Comparison of ENCODE assay signal across 8 cellular contexts in the genomic region with DNA sequence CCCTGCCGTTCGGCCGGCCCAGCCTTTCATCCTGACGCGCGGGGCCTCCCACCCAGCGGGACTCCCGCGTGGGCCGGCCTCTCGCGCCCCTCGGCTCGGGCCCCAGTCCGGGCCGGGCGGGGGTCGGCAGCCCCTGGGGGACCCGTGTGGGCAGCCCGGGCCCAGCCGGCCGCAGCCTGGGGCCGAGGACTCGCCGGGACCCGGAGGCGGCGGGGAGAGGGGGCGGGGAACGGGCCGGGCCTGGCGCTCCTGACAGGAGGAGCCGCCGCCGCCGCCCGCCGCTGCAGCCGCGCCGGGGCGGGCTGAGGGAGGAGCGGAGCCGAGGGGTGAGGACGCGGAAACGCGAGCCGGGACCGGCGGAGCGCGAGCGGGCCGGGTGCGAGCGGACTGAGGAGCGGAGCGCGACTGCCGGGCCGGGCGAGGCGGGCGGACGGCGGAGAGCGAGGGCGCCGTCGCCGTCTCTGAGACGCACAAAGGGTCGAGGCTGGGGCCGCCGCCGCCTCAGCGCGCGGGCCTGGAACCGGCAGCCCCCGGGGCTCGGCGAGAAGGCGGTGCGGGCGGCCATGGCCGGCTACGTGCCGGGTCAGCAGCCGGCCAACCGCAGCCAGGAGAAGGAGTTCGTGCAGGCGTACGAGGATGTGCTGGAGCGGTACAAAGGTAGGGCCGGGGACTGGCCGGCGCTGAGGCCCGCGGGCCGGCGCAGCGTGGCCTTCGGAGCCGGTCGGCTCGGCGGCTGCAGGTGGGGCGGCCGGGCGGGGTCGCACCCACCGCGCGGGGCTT.
DNase-seq lines count a peak whose midpoint lies in the region; ATAC-seq, FAIRE-seq and TF ChIP-seq lines count a peak whose summit lies in the region.

No MANE protein-coding gene starts in this region.

- H3K36me3 ChIP-seq in Caco-2 (ENCODE audit: control insufficient read depth, insufficient read depth, low read length): no peaks in the 10 kb centered on the region
- no peaks in the 10 kb centered on the region for H3K36me3 ChIP-seq in H1 (ENCODE audit: control insufficient read depth in 2 of 4, insufficient read depth in 4 of 4, low read length in 3 of 4)
- no peaks in the 10 kb centered on the region for H3K36me3 ChIP-seq in mesendoderm (ENCODE audit: control insufficient read depth, insufficient read depth, low read length)

- H3K4me3 ChIP-seq in Caco-2 (ENCODE audit: low read depth, low read length) (peak overlapping the region; percentile 72), H1 (ENCODE audit: extremely low read depth in 1 of 4, insufficient read depth in 2 of 4, low read depth in 3 of 4, low read length in 4 of 4) (peak overlapping the region; percentile 84 to 94 (median 92)), mesendoderm (ENCODE audit: low read length) (peak overlapping the region; percentile 82)

- H3K79me2 ChIP-seq in H1 (ENCODE audit: control insufficient read depth in 1 of 2, insufficient read depth in 2 of 2, low read length in 2 of 2) (peaks cover 16 to 64% of the 10 kb centered on the region in 2 experiments), mesendoderm (ENCODE audit: control insufficient read depth, insufficient read depth, low read length) (peaks cover 34% of the 10 kb centered on the region)

- peak overlapping the region; percentile 86 for H3K27ac ChIP-seq in H1 (ENCODE audit: low read depth, low read length)
- H3K27ac ChIP-seq in mesendoderm (ENCODE audit: low read depth, low read length): peak overlapping the region; percentile 96

- no peak overlapping the region for H2BK15ac ChIP-seq in H1 (ENCODE audit: low read length)
- no peak overlapping the region for H2BK15ac ChIP-seq in mesendoderm (replicated peaks; ENCODE audit: low read depth)

- intact Hi-C loops in Caco-2 (cut with micrococcal nuclease; ENCODE audit: unreplicated experiment): no loop called here
- intact Hi-C loops in activated CD8-positive, alpha-beta T cell treated with anti-CD3 and anti-CD28 coated beads for 36 hours (cut with micrococcal nuclease): no loop called here

- H2BK12ac ChIP-seq in H1 (ENCODE audit: low read depth, low read length): no peak overlapping the region; the same call in 1 of the 2 replicates

- H3K9me3 Mint-ChIP-seq in Caco-2 (ENCODE audit: unreplicated experiment): no peaks in the 10 kb centered on the region
- no peaks in the 10 kb centered on the region for H3K9me3 Mint-ChIP-seq in activated CD8-positive, alpha-beta T cell treated with anti-CD3 and anti-CD28 coated beads for 36 hours

- no peak for FAIRE-seq in H1 (lab: Jason Lieb, UNC)

- H2BK5ac ChIP-seq in H1 (ENCODE audit: low read depth, low read length) (peak overlapping the region; percentile 53; the same call in 1 of the 2 replicates), mesendoderm (ENCODE audit: low read length) (peak overlapping the region; percentile 74)

- TF ChIP-seq CTCF in Caco-2 (IDR thresholded peaks at IDR 0.05; ENCODE audit: insufficient read depth in 1 of 2, low read depth in 1 of 2, low read length in 1 of 2, severe bottlenecking in 1 of 2, unreplicated experiment in 1 of 2): no peak
- TF ChIP-seq CTCF in activated CD8-positive, alpha-beta T cell treated with anti-CD3 and anti-CD28 coated beads for 36 hours (IDR thresholded peaks at IDR 0.05): no peak
- TF ChIP-seq CTCF in H1 (IDR thresholded peaks at IDR 0.05; ENCODE audit: control extremely low read depth in 1 of 3, insufficient read depth in 1 of 3, low read depth in 1 of 3, low read length in 3 of 3): no peak

- ATAC-seq in GM21576 (IDR thresholded peaks at IDR 0.05; ENCODE audit: unreplicated experiment) (peak; percentile 41), HG03571 (IDR thresholded peaks at IDR 0.05; ENCODE audit: unreplicated experiment) (no peak)
- peak; percentile 68 for ATAC-seq in activated CD8-positive, alpha-beta T cell treated with anti-CD3 and anti-CD28 coated beads for 36 hours

- H3K9ac ChIP-seq in H1 (replicated peaks in 1 of 4; ENCODE audit: extremely low read depth in 1 of 4, low read depth in 3 of 4, low read length in 3 of 4): peak overlapping the region; percentile 88 to 98 (median 92)
- H3K9ac ChIP-seq in mesendoderm (ENCODE audit: low read length): peak overlapping the region; percentile 84

- H3K27ac Mint-ChIP-seq in Caco-2 (ENCODE audit: unreplicated experiment): peak overlapping the region; percentile 81
- H3K27ac Mint-ChIP-seq in activated CD8-positive, alpha-beta T cell treated with anti-CD3 and anti-CD28 coated beads for 36 hours: no peak overlapping the region

- no peaks in the 10 kb centered on the region for H3K27me3 Mint-ChIP-seq in Caco-2 (ENCODE audit: insufficient read depth, unreplicated experiment)
- H3K27me3 Mint-ChIP-seq in activated CD8-positive, alpha-beta T cell treated with anti-CD3 and anti-CD28 coated beads for 36 hours: peaks cover 7% of the 10 kb centered on the region

- WGBS in H1 (ENCODE audit: extremely low coverage in 1 of 2, insufficient coverage in 1 of 2, insufficient read length in 1 of 2, insufficient replicate concordance in 2 of 2, low coverage in 1 of 2, low lambda C conversion rate in 2 of 2, missing lambda C conversion rate in 1 of 2), 2 experiments: 1% methylated on average over 75 of the region's 116 CpGs; no CpG with 5 or more reads in 1 of the 2 experiments
- no CpG with 5 or more reads among the region's 116 CpGs for WGBS in mesendoderm (ENCODE audit: extremely low coverage, insufficient coverage, low lambda C conversion rate)

- DNase-seq in Caco-2 (peak; percentile 56 to 75), NCI-H2107 treated with DMSO at 0.1 percent for 48 hours (lab: John Stamatoyannopoulos, UW; ENCODE audit: unreplicated experiment) (peak; percentile 100), H1 (ENCODE audit: low read depth in 1 of 2, low spot score in 2 of 2) (peak in 1 of 2 experiments; percentile 67), mesendoderm (peak; percentile 73)
- DNase-seq in activated CD8-positive, alpha-beta T cell treated with anti-CD3 and anti-CD28 coated beads for 36 hours: peak; percentile 56
- DNase-seq in stimulated activated CD8-positive, alpha-beta memory T cell treated with anti-CD3 and anti-CD28 coated beads, Interleukin-4, amount 100 ng/mL, for 48 hours: peak; percentile 70

- POLR2A ChIA-PET in Caco-2 (lab: Charles Lee): interaction anchor here (0.6 kb wide), 1 partner anchor 28 kb away, joined by 3 read pairs; no protein-coding TSS in a partner anchor
- POLR2A ChIA-PET in activated CD8-positive, alpha-beta T cell treated with anti-CD3 and anti-CD28 coated beads for 36 hours (lab: Charles Lee): interaction anchor here (0.9 to 1.2 kb wide), 3 partner anchors 10 to 565 kb away, joined by 3 to 4 read pairs (median 3); no protein-coding TSS in a partner anchor
- POLR2A ChIA-PET in H1 (lab: Charles Lee; ENCODE audit: partially characterized antibody): interaction anchor here (0.7 to 11.0 kb wide), 27 partner anchors 10 to 164 kb away, joined by 3 to 71 read pairs (median 7); a partner anchor contains a TSS

- H4K8ac ChIP-seq in H1 (ENCODE audit: extremely low read depth, insufficient read depth, low read length): peak overlapping the region; percentile 93; the same call in 1 of the 2 replicates
- no peak overlapping the region for H4K8ac ChIP-seq in mesendoderm (ENCODE audit: low read depth, low read length)

- H3K4me1 ChIP-seq in Caco-2: peaks cover 11% of the 10 kb centered on the region; the same call in 1 of the 2 replicates
- peaks cover 23 to 37% (median 25%) of the 10 kb centered on the region in 4 experiments for H3K4me1 ChIP-seq in H1 (replicated peaks in 1 of 4; ENCODE audit: control insufficient read depth in 3 of 4, insufficient read depth in 4 of 4, low read length in 3 of 4)
- H3K4me1 ChIP-seq in mesendoderm (ENCODE audit: control insufficient read depth, low read depth, low read length): peaks cover 30% of the 10 kb centered on the region

- H3K18ac ChIP-seq in H1 (ENCODE audit: extremely low read depth, low read length): peak overlapping the region; percentile 88; the same call in 1 of the 2 replicates
- peak overlapping the region; percentile 64 for H3K18ac ChIP-seq in mesendoderm (ENCODE audit: low read length)

- no peaks in the 10 kb centered on the region for H3K79me1 ChIP-seq in H1 (ENCODE audit: low read depth, low read length)
- H3K79me1 ChIP-seq in mesendoderm (ENCODE audit: low read length): peaks cover 9% of the 10 kb centered on the region

- H2BK120ac ChIP-seq in H1 (replicated peaks; ENCODE audit: low read depth, low read length) (no peak overlapping the region), mesendoderm (ENCODE audit: low read depth, low read length) (no peak overlapping the region)

- no peak overlapping the region for H3K4me3 Mint-ChIP-seq in Caco-2 (ENCODE audit: unreplicated experiment)
- H3K4me3 Mint-ChIP-seq in activated CD8-positive, alpha-beta T cell treated with anti-CD3 and anti-CD28 coated beads for 36 hours: no peak overlapping the region

- no peak overlapping the region for H2AFZ ChIP-seq in H1 (ENCODE audit: low read length)

- H3K4ac ChIP-seq in H1 (replicated peaks; ENCODE audit: insufficient read length, low read depth, low read length) (no peak overlapping the region), mesendoderm (ENCODE audit: low read depth, low read length) (peak overlapping the region; percentile 89)

- no peak overlapping the region for H3K14ac ChIP-seq in H1 (ENCODE audit: insufficient read length)

- CTCF ChIA-PET in Caco-2 (lab: Charles Lee) (interaction anchor here (1.4 to 1.7 kb wide), 2 partner anchors 28 to 86 kb away, joined by 3 to 6 read pairs; no protein-coding TSS in a partner anchor), H1 (lab: Charles Lee; ENCODE audit: partially characterized antibody) (interaction anchor here (1.1 to 8.3 kb wide), 11 partner anchors 11 to 153 kb away, joined by 3 to 139 read pairs (median 10); no protein-coding TSS in a partner anchor)
- CTCF ChIA-PET in activated CD8-positive, alpha-beta T cell treated with anti-CD3 and anti-CD28 coated beads for 36 hours (lab: Charles Lee): interaction anchor here (1.4 to 2.7 kb wide), 3 partner anchors 87 to 153 kb away, joined by 6 to 13 read pairs (median 11); no protein-coding TSS in a partner anchor

- H3K27me3 ChIP-seq in Caco-2 (replicated peaks; ENCODE audit: control insufficient read depth, insufficient read depth, low read length) (no peaks in the 10 kb centered on the region), H1 (replicated peaks in 1 of 4; ENCODE audit: control insufficient read depth in 3 of 4, extremely low read depth in 1 of 4, insufficient read depth in 3 of 4, low read length in 3 of 4) (no peaks in the 10 kb centered on the region), mesendoderm (ENCODE audit: insufficient read depth, low read length, poor library complexity) (no peaks in the 10 kb centered on the region)

- no peak for TF ChIP-seq EP300 in H1 (IDR thresholded peaks at IDR 0.05; ENCODE audit: borderline replicate concordance in 1 of 2, low read depth in 2 of 2, low read length in 2 of 2)

- peak overlapping the region; percentile 50 for H4K5ac ChIP-seq in H1 (ENCODE audit: insufficient read length, low read depth, low read length)
- no peak overlapping the region for H4K5ac ChIP-seq in mesendoderm (ENCODE audit: low read length)

- no TSS peak for BruUV-seq in Caco-2 (replicated peaks; lab: Mats Ljungman, UMichigan)

- peak overlapping the region; percentile 94 for H4K91ac ChIP-seq in H1 (replicated peaks; ENCODE audit: insufficient read length, low read length)

- H3K4me1 Mint-ChIP-seq in Caco-2 (ENCODE audit: low read depth, unreplicated experiment): peaks cover 14% of the 10 kb centered on the region
- H3K4me1 Mint-ChIP-seq in activated CD8-positive, alpha-beta T cell treated with anti-CD3 and anti-CD28 coated beads for 36 hours (ENCODE audit: low read depth): peaks cover 29% of the 10 kb centered on the region

- H3K23ac ChIP-seq in H1 (ENCODE audit: insufficient read length) (no peak overlapping the region), mesendoderm (ENCODE audit: low read length) (peak overlapping the region; percentile 99)

- peaks cover 16% of the 10 kb centered on the region for H3K23me2 ChIP-seq in H1 (ENCODE audit: low read depth, low read length)

- peaks cover 6% of the 10 kb centered on the region for H3K36me3 Mint-ChIP-seq in Caco-2 (ENCODE audit: insufficient read depth, unreplicated experiment)
- no peaks in the 10 kb centered on the region for H3K36me3 Mint-ChIP-seq in activated CD8-positive, alpha-beta T cell treated with anti-CD3 and anti-CD28 coated beads for 36 hours (ENCODE audit: low read depth)

- H4K20me1 ChIP-seq in H1 (replicated peaks in 1 of 2; ENCODE audit: control insufficient read depth in 1 of 2, insufficient read depth in 2 of 2, low read length in 2 of 2): no peaks in the 10 kb centered on the region

- H2BK20ac ChIP-seq in H1 (ENCODE audit: low read length): no peak overlapping the region

- H3K4me2 ChIP-seq in H1 (ENCODE audit: insufficient read depth in 1 of 2, low read depth in 2 of 2, low read length in 2 of 2) (peak overlapping the region; percentile 79 to 97), mesendoderm (ENCODE audit: low read length) (peak overlapping the region; percentile 89)

- H3K9me3 ChIP-seq in Caco-2: no peaks in the 10 kb centered on the region
- no peaks in the 10 kb centered on the region for H3K9me3 ChIP-seq in H1 (ENCODE audit: insufficient read depth in 2 of 2, low read depth in 1 of 2, low read length in 1 of 2)

- H2AK5ac ChIP-seq in H1 (ENCODE audit: low read depth, low read length) (no peak overlapping the region), mesendoderm (ENCODE audit: low read length) (no peak overlapping the region)

- TF ChIP-seq RAD21 in H1 (IDR thresholded peaks at IDR 0.05 in 1 of 2, conservative IDR thresholded peaks at IDR 0.05 in 1 of 2; ENCODE audit: low read depth in 2 of 2, low read length in 2 of 2): no peak

- peak overlapping the region; percentile 77 for H3K56ac ChIP-seq in H1 (replicated peaks; ENCODE audit: insufficient read length, low read depth, low read length)
- H3K56ac ChIP-seq in mesendoderm (ENCODE audit: low read length): peak overlapping the region; percentile 97

- TF ChIP-seq POLR2A in H1 (IDR thresholded peaks at IDR 0.05; ENCODE audit: control extremely low read depth in 1 of 2, low read depth in 2 of 2, low read length in 2 of 2): no peak
